Comparison of ENCODE assay signal across 6 cellular contexts in genomic region chr1:247355160-247355559, GRCh38. TPM values are rescaled to one million over a fixed set of nuclear protein-coding genes. Genes with fewer than 3 reads are reported as not detected.
DNase-seq lines count a peak whose midpoint lies in the region; ATAC-seq and TF ChIP-seq lines count a peak whose summit lies in the region.
"Not testable (repeated sequence)": the region's sequence is repeated elsewhere in the genome, so short reads cannot be mapped to it uniquely, and the experiment has no call there.

No MANE protein-coding gene starts in this region.

- peak overlapping the region; percentile 8 for H3K27ac Mint-ChIP-seq in dendritic cell treated with granulocyte-macrophage colony-stimulating factor and Interleukin-4, amounts not matched to agents 40 ng/mL and 50 ng/mL, for 4 days
- H3K27ac Mint-ChIP-seq in stimulated activated memory B cell treated with anti-CD40 and anti-IgM and Interleukin-4, amounts not matched to agents 10 μg/mL and 1 μg/mL and 100 μg/mL, for 72 hours: peak overlapping the region; percentile 74

- H3K4me1 ChIP-seq in HUES48 (ENCODE audit: control insufficient read depth, insufficient read depth, low read length): peaks cover 11% of the 10 kb centered on the region; the same call in 1 of the 2 replicates
- H3K4me1 ChIP-seq in left ventricle myocardium inferior: peaks cover 24% of the 10 kb centered on the region
- not testable (repeated sequence) for H3K4me1 ChIP-seq in mesenchymal stem cell (ENCODE audit: control insufficient read depth, insufficient read depth, low read depth, low read length)

- H2BK120ac ChIP-seq in mesenchymal stem cell (ENCODE audit: low read depth, low read length): not testable (repeated sequence)

- not testable (repeated sequence) for H2BK5ac ChIP-seq in mesenchymal stem cell (ENCODE audit: low read depth, low read length, poor library complexity, severe bottlenecking)

- H4K8ac ChIP-seq in mesenchymal stem cell (ENCODE audit: low read length): not testable (repeated sequence)

- H3K14ac ChIP-seq in mesenchymal stem cell (ENCODE audit: low read length in 2 of 2): not testable (repeated sequence)

- not testable (repeated sequence) for TF ChIP-seq CTCF in fibroblast of villous mesenchyme (IDR thresholded peaks at IDR 0.05; ENCODE audit: insufficient read depth, low read depth, low read length); left ventricle myocardium inferior (IDR thresholded peaks at IDR 0.05; ENCODE audit: borderline replicate concordance)

- not testable (repeated sequence) for H3K9me3 Mint-ChIP-seq in dendritic cell treated with granulocyte-macrophage colony-stimulating factor and Interleukin-4, amounts not matched to agents 40 ng/mL and 50 ng/mL, for 4 days; stimulated activated memory B cell treated with anti-CD40 and anti-IgM and Interleukin-4, amounts not matched to agents 10 μg/mL and 1 μg/mL and 100 μg/mL, for 72 hours

- DNase-seq in fibroblast of villous mesenchyme (ENCODE audit: low read depth) (peak; percentile 77), mesenchymal stem cell (peak; percentile 58)
- DNase-seq in left ventricle myocardium inferior: not testable (repeated sequence)

- H3K4me1 Mint-ChIP-seq in dendritic cell treated with granulocyte-macrophage colony-stimulating factor and Interleukin-4, amounts not matched to agents 40 ng/mL and 50 ng/mL, for 4 days (ENCODE audit: low read depth): peaks cover 48% of the 10 kb centered on the region
- H3K4me1 Mint-ChIP-seq in stimulated activated memory B cell treated with anti-CD40 and anti-IgM and Interleukin-4, amounts not matched to agents 10 μg/mL and 1 μg/mL and 100 μg/mL, for 72 hours: peaks cover 24% of the 10 kb centered on the region

- H3K4me3 Mint-ChIP-seq in dendritic cell treated with granulocyte-macrophage colony-stimulating factor and Interleukin-4, amounts not matched to agents 40 ng/mL and 50 ng/mL, for 4 days; stimulated activated memory B cell treated with anti-CD40 and anti-IgM and Interleukin-4, amounts not matched to agents 10 μg/mL and 1 μg/mL and 100 μg/mL, for 72 hours: not testable (repeated sequence)

- not testable (repeated sequence) for H3K9ac ChIP-seq in HUES48 (ENCODE audit: low read depth, low read length); mesenchymal stem cell (ENCODE audit: low read length)

- H3K79me1 ChIP-seq in mesenchymal stem cell (replicated peaks; ENCODE audit: low read length, poor library complexity, severe bottlenecking): not testable (repeated sequence)

- H3K27ac ChIP-seq in HUES48 (ENCODE audit: low read depth, low read length) (peak overlapping the region; percentile 66), left ventricle myocardium inferior (replicated peaks) (peak overlapping the region; percentile 79)
- not testable (repeated sequence) for H3K27ac ChIP-seq in mesenchymal stem cell (ENCODE audit: low read length, poor library complexity, severe bottlenecking)

- ATAC-seq in stimulated activated memory B cell treated with anti-CD40 and anti-IgM and Interleukin-4, amounts not matched to agents 10 μg/mL and 1 μg/mL and 100 μg/mL, for 72 hours: not testable (repeated sequence)

- not testable (repeated sequence) for H2AK5ac ChIP-seq in mesenchymal stem cell (ENCODE audit: low read length, severe bottlenecking)

- intact Hi-C loops in dendritic cell treated with granulocyte-macrophage colony-stimulating factor and Interleukin-4, amounts not matched to agents 40 ng/mL and 50 ng/mL, for 4 days (cut with micrococcal nuclease); left ventricle myocardium inferior (cut with micrococcal nuclease): not testable (repeated sequence)

- peak overlapping the region; percentile 14 for H4K91ac ChIP-seq in mesenchymal stem cell (ENCODE audit: low read length)

- not testable (repeated sequence) for H3K36me3 ChIP-seq in HUES48 (ENCODE audit: control insufficient read depth, insufficient read depth, low read length); left ventricle myocardium inferior; mesenchymal stem cell (ENCODE audit: control insufficient read depth in 1 of 2, insufficient read depth in 2 of 2, low read depth in 1 of 2, low read length in 2 of 2)

- not testable (repeated sequence) for H3K36me3 Mint-ChIP-seq in dendritic cell treated with granulocyte-macrophage colony-stimulating factor and Interleukin-4, amounts not matched to agents 40 ng/mL and 50 ng/mL, for 4 days (ENCODE audit: low read depth); stimulated activated memory B cell treated with anti-CD40 and anti-IgM and Interleukin-4, amounts not matched to agents 10 μg/mL and 1 μg/mL and 100 μg/mL, for 72 hours

- not testable (repeated sequence) for H3K9me3 ChIP-seq in HUES48 (ENCODE audit: control insufficient read depth, insufficient read depth, low read length); left ventricle myocardium inferior (replicated peaks); mesenchymal stem cell (ENCODE audit: control insufficient read depth, low read length)

- H2BK15ac ChIP-seq in mesenchymal stem cell (ENCODE audit: low read depth, poor library complexity, severe bottlenecking): not testable (repeated sequence)

- H3K18ac ChIP-seq in mesenchymal stem cell (ENCODE audit: low read depth in 1 of 2, low read length in 2 of 2): peak overlapping the region; percentile 8 to 41

- not testable (repeated sequence) for H2AFZ ChIP-seq in mesenchymal stem cell (ENCODE audit: low read depth, low read length)

- not testable (repeated sequence) for H3K4me3 ChIP-seq in HUES48 (ENCODE audit: low read depth, low read length); fibroblast of villous mesenchyme (ENCODE audit: low read depth, low read length); left ventricle myocardium inferior; mesenchymal stem cell (ENCODE audit: insufficient read depth in 1 of 2, low read depth in 1 of 2, low read length in 2 of 2)

- WGBS in mesenchymal stem cell: 65% methylated on average over 1 of the region's 1 CpG

- not testable (repeated sequence) for H3K23ac ChIP-seq in mesenchymal stem cell (ENCODE audit: low read length in 2 of 2)

- H3K4ac ChIP-seq in mesenchymal stem cell (ENCODE audit: low read depth in 1 of 2, low read length in 2 of 2): peak overlapping the region in 1 of 2 experiments; percentile 8

- not testable (repeated sequence) for H3K27me3 ChIP-seq in HUES48 (ENCODE audit: control insufficient read depth, insufficient read depth, low read length); mesenchymal stem cell (ENCODE audit: control insufficient read depth in 1 of 2, insufficient read depth in 1 of 2, low read length in 2 of 2)
- H3K27me3 ChIP-seq in left ventricle myocardium inferior (ENCODE audit: low read depth): peaks cover 10% of the 10 kb centered on the region

- peaks cover 11% of the 10 kb centered on the region for H3K27me3 Mint-ChIP-seq in dendritic cell treated with granulocyte-macrophage colony-stimulating factor and Interleukin-4, amounts not matched to agents 40 ng/mL and 50 ng/mL, for 4 days
- peaks cover 48% of the 10 kb centered on the region for H3K27me3 Mint-ChIP-seq in stimulated activated memory B cell treated with anti-CD40 and anti-IgM and Interleukin-4, amounts not matched to agents 10 μg/mL and 1 μg/mL and 100 μg/mL, for 72 hours

- not testable (repeated sequence) for H3K4me2 ChIP-seq in mesenchymal stem cell (ENCODE audit: low read length, poor library complexity, severe bottlenecking)

- H2BK12ac ChIP-seq in mesenchymal stem cell (ENCODE audit: low read length in 2 of 2): not testable (repeated sequence)

RNA-seq across cellular contexts. Expression of gene ZNF496, which starts 23.5 kb away (rescaled TPM):
- total RNA-seq in fibroblast of villous mesenchyme: 19.4 and 27.4 TPM in 2 replicates
- 12.8 TPM for total RNA-seq in left ventricle myocardium inferior
- 12.9 TPM for polyA plus RNA-seq in mesenchymal stem cell (2013, experiment 1 of 2)
- 12.9 TPM for polyA plus RNA-seq in mesenchymal stem cell (2013, experiment 2 of 2)
